Comparison of ENCODE assay signal across 1 cellular context in genomic region chr9:75504721-75505120, GRCh38.
TF ChIP-seq lines count a peak whose summit lies in the region.

No MANE protein-coding gene starts in this region.

TF ChIP-seq in HepG2, 621 proteins besides CTCF, POLR2A, EP300 and RAD21 (continued from another document):
- TF ChIP-seq DZIP1 (CRISPR knock-in tag; IDR thresholded peaks at IDR 0.05) (no peak), ZNF207 (IDR thresholded peaks at IDR 0.05; ENCODE audit: borderline replicate concordance) (no peak), KIAA2018 (CRISPR knock-in tag; IDR thresholded peaks at IDR 0.05; ENCODE audit: borderline replicate concordance) (no peak), ZMAT5 (CRISPR knock-in tag; IDR thresholded peaks at IDR 0.05; ENCODE audit: borderline replicate concordance, low read depth) (no peak), ZNF205 (CRISPR knock-in tag; IDR thresholded peaks at IDR 0.05) (no peak), TOE1 (CRISPR knock-in tag; IDR thresholded peaks at IDR 0.05) (no peak), PHF8 (CRISPR knock-in tag; IDR thresholded peaks at IDR 0.05) (no peak)
TF ChIP-seq in HepG2: peak in this region for 0.
